In the genomic region with DNA sequence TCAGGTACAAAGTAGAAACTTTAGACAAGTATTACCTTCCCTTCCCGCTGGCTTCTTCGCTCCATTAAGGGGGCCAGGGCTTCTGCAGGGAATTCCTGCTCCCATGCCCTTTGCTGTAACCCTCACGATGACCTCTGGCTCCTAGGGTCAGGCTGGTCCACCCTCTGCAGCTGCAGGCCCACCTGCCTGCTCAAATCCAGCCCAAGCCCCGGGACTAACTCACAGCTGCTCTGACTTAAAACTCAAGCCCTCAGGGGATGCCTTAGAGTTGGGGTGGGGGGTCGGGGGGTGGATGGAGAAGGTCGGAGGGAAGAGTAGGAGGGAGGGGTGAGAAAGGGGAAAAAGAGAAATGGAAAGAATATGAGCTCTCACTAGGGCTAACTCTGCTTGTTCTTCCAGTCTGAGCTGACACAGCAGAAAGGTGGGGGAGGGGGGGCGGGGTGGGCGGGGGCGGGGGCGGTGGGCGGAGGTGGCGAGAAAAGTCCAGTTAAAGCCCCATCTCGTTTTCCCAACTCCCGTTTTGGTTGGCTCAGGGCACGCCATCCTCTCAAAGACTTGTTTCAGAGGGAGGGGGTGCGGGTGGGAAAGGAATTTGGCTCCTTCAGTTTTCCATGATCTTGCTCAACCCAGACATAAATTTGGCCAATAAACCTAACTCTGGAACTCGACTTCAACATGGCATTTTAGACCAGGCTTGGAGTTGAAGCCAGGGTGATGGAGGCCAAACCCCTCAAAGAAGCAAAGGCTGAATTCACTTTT, we compare ENCODE assay signal across 9 cellular contexts. TPM values are rescaled to one million over a fixed set of nuclear protein-coding genes. Genes with fewer than 3 reads are reported as not detected.
A peak's percentile ranks its signal among the peaks of the same experiment; 100 is the strongest.
DNase-seq lines count a peak whose midpoint lies in the region; ATAC-seq, FAIRE-seq and TF ChIP-seq lines count a peak whose summit lies in the region.
"Had no signal": no experiment of that assay in that cellular context is flagged by ENCODE, and none has a peak within 500 bp of the region (broad histone marks: within the 10 kb centered on the region; RNA-seq: fewer than 3 reads in every experiment).

No MANE protein-coding gene starts in this region.

- H3K27me3 ChIP-seq in HAP-1 (ENCODE audit: low read depth) (no peaks in the 10 kb centered on the region), astrocyte (ENCODE audit: insufficient read depth, low read length) (no peaks in the 10 kb centered on the region), hepatocyte (no peaks in the 10 kb centered on the region), skeletal muscle tissue (ENCODE audit: control insufficient read depth in 3 of 3, insufficient read depth in 3 of 3, low read length in 3 of 3) (peaks cover 0 to 2% (median 0%) of the 10 kb centered on the region in 3 donors)

- H2AFZ ChIP-seq in astrocyte (ENCODE audit: low read depth, low read length) (no peak overlapping the region), hepatocyte (no peak overlapping the region)

- peak overlapping the region; percentile 95 for H3K4me2 ChIP-seq in astrocyte (ENCODE audit: low read length)
- peak overlapping the region; percentile 94 for H3K4me2 ChIP-seq in hepatocyte

- POLR2A ChIA-PET in activated CD4-positive, alpha-beta memory T cell treated with anti-CD3 and anti-CD28 coated beads for 36 hours (lab: Charles Lee) = interaction anchor here (0.6 kb wide), 1 partner anchor 15 kb away, joined by 3 read pairs; no protein-coding TSS in a partner anchor

- no peak for ATAC-seq in GM18909 (IDR thresholded peaks at IDR 0.05; ENCODE audit: poor library complexity, unreplicated experiment)
- ATAC-seq in GM18519 (IDR thresholded peaks at IDR 0.05; ENCODE audit: low FRiP score, unreplicated experiment) = no peak

- in situ Hi-C loops in HAP-1 (cut with MboI; ENCODE audit: low sequenced_read_pairs) = loop anchor here (5.0 kb wide), 1 partner anchor 822 kb away; no protein-coding TSS in a partner anchor

- peak overlapping the region; percentile 74 for H3K9ac ChIP-seq in astrocyte (ENCODE audit: low read length)
- peak overlapping the region; percentile 69 to 80 (median 71) for H3K9ac ChIP-seq in skeletal muscle tissue (ENCODE audit: low read depth in 1 of 3, low read length in 3 of 3)

- intact Hi-C loops in activated CD4-positive, alpha-beta memory T cell treated with anti-CD3 and anti-CD28 coated beads for 36 hours (cut with micrococcal nuclease) = loop anchor here (1.0 to 10.0 kb wide), 3 partner anchors 533 to 1067 kb away; no protein-coding TSS in a partner anchor

- H3K4me3 ChIP-seq in HAP-1 (peak overlapping the region; percentile 8; the same call in 1 of the 2 replicates), astrocyte (ENCODE audit: insufficient read depth, low read depth, low read length) (peak overlapping the region; percentile 60), hepatocyte (no peak overlapping the region), skeletal muscle tissue (ENCODE audit: low read length in 3 of 3) (peak overlapping the region; percentile 59 to 82 (median 78))

- FAIRE-seq in astrocyte (lab: Jason Lieb, UNC) = no peak

- no peaks in the 10 kb centered on the region for H3K36me3 ChIP-seq in HAP-1 (replicated peaks)
- H3K36me3 ChIP-seq in astrocyte (ENCODE audit: insufficient read depth, low read length) = peaks cover 11% of the 10 kb centered on the region
- no peaks in the 10 kb centered on the region for H3K36me3 ChIP-seq in hepatocyte (replicated peaks; ENCODE audit: insufficient read depth, low read depth)
- H3K36me3 ChIP-seq in skeletal muscle tissue (ENCODE audit: control insufficient read depth in 3 of 3, insufficient read depth in 3 of 3, low read length in 3 of 3) = peaks cover 7 to 33% (median 11%) of the 10 kb centered on the region in 3 donors

- H3K27me3 Mint-ChIP-seq in astrocyte (ENCODE audit: low read depth, unreplicated experiment) = no peaks in the 10 kb centered on the region
- H3K27me3 Mint-ChIP-seq in activated CD4-positive, alpha-beta memory T cell treated with anti-CD3 and anti-CD28 coated beads for 36 hours = peaks cover 45% of the 10 kb centered on the region

- peak overlapping the region; percentile 59 for H3K27ac ChIP-seq in astrocyte (ENCODE audit: low read depth, low read length)
- peak overlapping the region; percentile 82 for H3K27ac ChIP-seq in hepatocyte
- H3K27ac ChIP-seq in skeletal muscle tissue (ENCODE audit: low read depth, low read length) = peak overlapping the region; percentile 84

- CTCF ChIA-PET in activated CD4-positive, alpha-beta memory T cell treated with anti-CD3 and anti-CD28 coated beads for 36 hours (lab: Charles Lee) = no interaction called here

- H3K4me3 Mint-ChIP-seq in astrocyte (ENCODE audit: unreplicated experiment) = peak overlapping the region; percentile 81
- no peak overlapping the region for H3K4me3 Mint-ChIP-seq in activated CD4-positive, alpha-beta memory T cell treated with anti-CD3 and anti-CD28 coated beads for 36 hours

- DNase-seq in HAP-1 (ENCODE audit: low spot score in 2 of 2) = peak in 1 of 2 experiments; percentile 42
- peak; percentile 78 for DNase-seq in astrocyte (ENCODE audit: low read depth)
- DNase-seq in hepatocyte (ENCODE audit: low spot score) = peak; percentile 53
- no peak for DNase-seq in T-helper 1 cell
- no peak for DNase-seq in activated CD4-positive, alpha-beta memory T cell treated with anti-CD3 and anti-CD28 coated beads for 36 hours
- DNase-seq: activated CD8-positive, alpha-beta memory T cell treated with anti-CD3 and anti-CD28 coated beads, Interleukin-2, amount 50 U/mL, for 48 hours had no signal

- peaks cover 61% of the 10 kb centered on the region for H3K79me2 ChIP-seq in astrocyte (ENCODE audit: insufficient read depth, low read length)
- peaks cover 57% of the 10 kb centered on the region for H3K79me2 ChIP-seq in hepatocyte

- 40% methylated on average over 8 of the region's 17 CpGs for WGBS in hepatocyte (ENCODE audit: low lambda C conversion rate, missing lambda C conversion rate)

- H3K9me3 ChIP-seq in HAP-1 (no peaks in the 10 kb centered on the region), astrocyte (ENCODE audit: insufficient read depth, low read depth, low read length) (no peaks in the 10 kb centered on the region), hepatocyte (ENCODE audit: low read depth) (no peaks in the 10 kb centered on the region), skeletal muscle tissue (ENCODE audit: control insufficient read depth in 3 of 3, low read length in 3 of 3) (no peaks in the 10 kb centered on the region)

- H3K9me2 ChIP-seq in hepatocyte (replicated peaks; ENCODE audit: insufficient read depth) = no peaks in the 10 kb centered on the region

- TF ChIP-seq CTCF in astrocyte (IDR thresholded peaks at IDR 0.05; ENCODE audit: insufficient read depth, low read depth, low read length) (no peak), hepatocyte (IDR thresholded peaks at IDR 0.05; ENCODE audit: poor library complexity) (no peak)

- H3K9me3 Mint-ChIP-seq in astrocyte (ENCODE audit: unreplicated experiment) = no peaks in the 10 kb centered on the region
- no peaks in the 10 kb centered on the region for H3K9me3 Mint-ChIP-seq in activated CD4-positive, alpha-beta memory T cell treated with anti-CD3 and anti-CD28 coated beads for 36 hours

- H4K20me1 ChIP-seq in astrocyte (ENCODE audit: insufficient read depth, low read length) (peaks cover 49% of the 10 kb centered on the region), hepatocyte (ENCODE audit: insufficient read depth, poor library complexity, severe bottlenecking) (peaks cover 44% of the 10 kb centered on the region)

- H3K27ac Mint-ChIP-seq in astrocyte (ENCODE audit: unreplicated experiment) = no peak overlapping the region
- no peak overlapping the region for H3K27ac Mint-ChIP-seq in activated CD4-positive, alpha-beta memory T cell treated with anti-CD3 and anti-CD28 coated beads for 36 hours

- peaks cover 4% of the 10 kb centered on the region for H3K36me3 Mint-ChIP-seq in astrocyte (ENCODE audit: low read depth, unreplicated experiment)
- H3K36me3 Mint-ChIP-seq in activated CD4-positive, alpha-beta memory T cell treated with anti-CD3 and anti-CD28 coated beads for 36 hours = no peaks in the 10 kb centered on the region

- H3K4me1 ChIP-seq in HAP-1 (peaks cover 30% of the 10 kb centered on the region), astrocyte (ENCODE audit: insufficient read depth, low read length) (peaks cover 32% of the 10 kb centered on the region), hepatocyte (ENCODE audit: insufficient read depth) (peaks cover 14% of the 10 kb centered on the region), skeletal muscle tissue (ENCODE audit: control insufficient read depth in 3 of 3, insufficient read depth in 3 of 3, low read length in 3 of 3) (peaks cover 64 to 73% (median 64%) of the 10 kb centered on the region in 3 donors)

- peaks cover 31% of the 10 kb centered on the region for H3K4me1 Mint-ChIP-seq in astrocyte (ENCODE audit: low read depth, unreplicated experiment)
- H3K4me1 Mint-ChIP-seq in activated CD4-positive, alpha-beta memory T cell treated with anti-CD3 and anti-CD28 coated beads for 36 hours (ENCODE audit: low read depth) = peaks cover 25% of the 10 kb centered on the region

RNA-seq across cellular contexts. Expression of a gene that starts 4.7 kb away (rescaled TPM):
- 422 and 452 TPM in 2 replicates for total RNA-seq in astrocyte
- total RNA-seq in hepatocyte = 190 and 232 TPM in 2 replicates
- 113 TPM in 2 replicates for polyA plus RNA-seq in hepatocyte
- total RNA-seq in skeletal muscle tissue = 260 TPM
- total RNA-seq in activated CD4-positive, alpha-beta memory T cell treated with anti-CD3 and anti-CD28 coated beads for 36 hours = not detected

RNA-seq across cellular contexts. Expression of a gene that starts 57.4 kb away (rescaled TPM):
- total RNA-seq in astrocyte (944 and 1,071 TPM in 2 replicates), hepatocyte (163 and 231 TPM in 2 replicates), skeletal muscle tissue (99.7 TPM)
- polyA plus RNA-seq in hepatocyte = 338 and 351 TPM in 2 replicates
- 1 to 10 TPM in 1 of 2 experiments, under 1 TPM in 1; 0.85 to 1.4 TPM for total RNA-seq in activated CD4-positive, alpha-beta memory T cell treated with anti-CD3 and anti-CD28 coated beads for 36 hours

Comparison
In these comparisons a context has a peak if more than half of its experiments do, and no peak if none do; other contexts are left out.
1. DNase-seq: peak in astrocyte (single experiment) and hepatocyte (single experiment); none in T-helper 1 cell (0 of 5) and activated CD4-positive, alpha-beta memory T cell treated with anti-CD3 and anti-CD28 coated beads for 36 hours (single experiment).
2. RNA of a gene that starts 4.7 kb away (total RNA-seq): 422 to 452 TPM in astrocyte, 260 TPM in skeletal muscle tissue (single experiment) and 190 to 232 TPM in hepatocyte; not detected in activated CD4-positive, alpha-beta memory T cell treated with anti-CD3 and anti-CD28 coated beads for 36 hours; every median in the first group is over 100 times any median in the second.
3. RNA of a gene that starts 57.4 kb away (total RNA-seq): 944 to 1,071 TPM in astrocyte, 163 to 231 TPM in hepatocyte and 99.7 TPM in skeletal muscle tissue (single experiment); 0.85 to 1.4 TPM in activated CD4-positive, alpha-beta memory T cell treated with anti-CD3 and anti-CD28 coated beads for 36 hours; every median in the first group is over 10 times any median in the second.
4. Peak in every context shown above with its lines, with median percentiles within 50 percentile points of each other: H3K27ac ChIP-seq.